25 cellular contexts compared by ENCODE assay signal in genomic region chr10:4828005-4828404, GRCh38.
"Had no signal": no experiment of that assay in that cellular context is flagged by ENCODE, and none has a peak within 500 bp of the region (broad histone marks: within the 10 kb centered on the region; RNA-seq: fewer than 3 reads in every experiment).

No MANE protein-coding gene starts in this region.

- ATAC-seq: gastrocnemius medialis; heart right ventricle; left cardiac atrium; lower lobe of right lung; natural killer cell treated with Interleukin-12 subunit alpha and Interleukin-12 subunit beta and Interleukin-15 and Interleukin-18, amount 100 ng/mL, for 72 hours; psoas muscle; sciatic nerve; stimulated activated naive B cell treated with anti-CD40 and anti-IgM and Interleukin-4, amounts not matched to agents 10 μg/mL and 1 μg/mL and 100 μg/mL, for 72 hours; stimulated activated naive CD8-positive, alpha-beta T cell treated with anti-CD3 and anti-CD28 coated beads, Interleukin-15, amount 100 ng/mL, for 72 hours had no signal

- H3K9me3 Mint-ChIP-seq: natural killer cell treated with Interleukin-12 subunit alpha and Interleukin-12 subunit beta and Interleukin-15 and Interleukin-18, amount 100 ng/mL, for 72 hours; stimulated activated naive CD8-positive, alpha-beta T cell treated with anti-CD3 and anti-CD28 coated beads, Interleukin-15, amount 100 ng/mL, for 72 hours had no signal

- FAIRE-seq: keratinocyte had no signal

- H3K4me3 ChIP-seq: dorsolateral prefrontal cortex, gastrocnemius medialis, heart right ventricle, left ventricle myocardium inferior, lower lobe of right lung, psoas muscle, spleen, thoracic aorta, transverse colon had no signal

- H3K4me1 ChIP-seq: parathyroid adenoma had no signal

- DNase-seq: cortex of kidney; dorsolateral prefrontal cortex; effector CD8-positive, alpha-beta T cell; gastrocnemius medialis; heart right ventricle; hypothalamus; left cardiac atrium; left ventricle myocardium inferior; lower lobe of right lung; mesenchymal stem cell; midbrain; psoas muscle; retina; spleen; stimulated activated CD4-positive, alpha-beta T cell treated with anti-CD3 and anti-CD28 coated beads, Interleukin-15, amount 100 ng/mL, for 24 hours; stimulated activated CD4-positive, alpha-beta T cell treated with anti-CD3 and anti-CD28 coated beads, Interleukin-1b, Interleukin-23, amount 100 ng/mL, for 48 hours; stimulated activated CD4-positive, alpha-beta T cell treated with anti-CD3 and anti-CD28 coated beads, Interleukin-4, amount 100 ng/mL, for 24 hours; stimulated activated naive B cell treated with anti-CD40 and anti-IgM and Interleukin-4, amounts not matched to agents 10 μg/mL and 1 μg/mL and 100 μg/mL, for 72 hours; stimulated activated naive CD8-positive, alpha-beta T cell treated with anti-CD3 and anti-CD28 coated beads, Interleukin-15, amount 100 ng/mL, for 72 hours; transverse colon had no signal

- H3K27ac ChIP-seq: dorsolateral prefrontal cortex, gastrocnemius medialis, heart right ventricle, left ventricle myocardium inferior, lower lobe of right lung, parathyroid adenoma, psoas muscle, spleen, thoracic aorta, transverse colon had no signal

- H3K27me3 ChIP-seq: transverse colon had no signal

- H3K9me3 ChIP-seq: gastrocnemius medialis, left ventricle myocardium inferior, lower lobe of right lung, psoas muscle, spleen, thoracic aorta, transverse colon had no signal

- H3K9ac ChIP-seq: parathyroid adenoma had no signal

- H3K36me3 Mint-ChIP-seq: natural killer cell treated with Interleukin-12 subunit alpha and Interleukin-12 subunit beta and Interleukin-15 and Interleukin-18, amount 100 ng/mL, for 72 hours had no signal

- H3K36me3 ChIP-seq: gastrocnemius medialis, transverse colon had no signal

- H3K27ac Mint-ChIP-seq: natural killer cell treated with Interleukin-12 subunit alpha and Interleukin-12 subunit beta and Interleukin-15 and Interleukin-18, amount 100 ng/mL, for 72 hours; stimulated activated naive B cell treated with anti-CD40 and anti-IgM and Interleukin-4, amounts not matched to agents 10 μg/mL and 1 μg/mL and 100 μg/mL, for 72 hours; stimulated activated naive CD8-positive, alpha-beta T cell treated with anti-CD3 and anti-CD28 coated beads, Interleukin-15, amount 100 ng/mL, for 72 hours had no signal
